34 cellular contexts compared by ENCODE assay signal in the genomic region with DNA sequence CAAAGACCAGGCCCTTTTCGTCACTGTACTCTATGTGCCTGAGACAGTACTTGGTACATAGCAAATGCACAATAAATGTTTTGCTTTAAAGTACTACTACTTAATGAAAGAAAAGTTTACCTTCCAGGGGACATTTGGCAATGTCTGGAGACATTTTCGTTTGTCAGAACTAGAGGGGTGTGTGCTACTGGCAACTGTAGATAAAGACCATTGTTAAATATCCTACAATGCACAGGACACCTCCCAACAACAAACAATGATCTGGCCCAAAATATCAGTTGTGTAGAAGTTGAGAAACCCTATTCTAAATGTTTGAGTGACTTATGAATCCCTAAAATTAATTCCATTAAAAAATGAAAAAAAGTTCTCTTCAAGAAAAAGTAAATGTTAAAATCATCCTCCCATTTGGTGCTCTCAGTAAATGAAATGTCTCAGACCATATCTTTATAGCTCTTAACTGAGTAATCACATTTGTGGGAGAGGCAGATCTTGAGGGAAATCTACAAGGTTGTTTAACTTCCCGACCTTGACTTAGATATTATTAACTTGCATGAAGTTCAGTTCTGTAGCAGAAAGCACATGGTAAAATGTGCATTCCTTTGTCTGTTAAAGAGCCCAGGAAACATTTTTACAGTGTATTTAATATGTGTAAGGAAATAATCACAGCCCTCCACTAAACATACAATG. TPM values are rescaled to one million over a fixed set of nuclear protein-coding genes. Genes with fewer than 3 reads are reported as not detected.
"Had no signal": no experiment of that assay in that cellular context is flagged by ENCODE, and none has a peak within 500 bp of the region (broad histone marks: within the 10 kb centered on the region; RNA-seq: fewer than 3 reads in every experiment).

No MANE protein-coding gene starts in this region.

- H3K9me3 ChIP-seq: ascending aorta, MG63, Peyer's patch, SJSA1, SK-N-SH had no signal

- H3K27ac ChIP-seq: ascending aorta, cardiac muscle cell, Peyer's patch, SJSA1, VCaP had no signal

- DNase-seq: activated B cell treated with CpG ODN at 0.5 μM for 24 hours; activated CD4-positive, alpha-beta memory T cell treated with anti-CD3 and anti-CD28 coated beads, Interleukin-2, amount 10 ng/mL, durations not matched to agents 7 days and 5 days; activated CD4-positive, alpha-beta T cell treated with anti-CD3 and anti-CD28 coated beads for 4 hours; activated CD4-positive, CD25-positive, alpha-beta regulatory T cell treated with anti-CD3 and anti-CD28 coated beads, Interleukin-2, amount 50 U/mL, for 72 hours; activated CD8-positive, alpha-beta memory T cell treated with anti-CD3 and anti-CD28 coated beads for 24 hours; activated CD8-positive, alpha-beta memory T cell treated with anti-CD3 and anti-CD28 coated beads, Interleukin-2, amount 10 ng/mL, durations not matched to agents 7 days and 5 days; activated CD8-positive, alpha-beta memory T cell treated with anti-CD3 and anti-CD28 coated beads, Interleukin-2, amount 50 U/mL, for 48 hours; activated effector memory CD4-positive, alpha-beta T cell treated with Interleukin-2 at 50 U/mL for 16 hours; activated naive CD4-positive, alpha-beta T cell treated with anti-CD3 and anti-CD28 coated beads, Interleukin-2, amount 10 ng/mL, durations not matched to agents 7 days and 5 days; activated T-cell treated with anti-CD3 and anti-CD28 coated beads, Interleukin-2, amount 50 U/mL, for 48 hours; amygdala; Kasumi-1; KG1; MG63; NCI-H1092; NCI-H1436 treated with DMSO at 0.1 percent for 48 hours; NCI-H1694 treated with DMSO at 0.1 percent for 48 hours; NCI-H2029; NCI-H510A; NCI-H526; NCI-H748 treated with DMSO at 0.1 percent for 48 hours; NK-92 treated with Interleukin-12 subunit alpha and Interleukin-12 subunit beta, amount 100 ng/mL, for 24 hours; PC-3; Peyer's patch; RPMI8226; SHP77 treated with DMSO at 0.1 percent for 48 hours; SK-N-SH; T-helper 1 cell; T-helper 2 cell; T-helper 9 cell had no signal

- H3K36me3 ChIP-seq: ascending aorta, cardiac muscle cell, MG63, Peyer's patch, SJSA1 had no signal

- H3K4me2 ChIP-seq: SK-N-SH had no signal

- ATAC-seq: activated CD8-positive, alpha-beta memory T cell treated with anti-CD3 and anti-CD28 coated beads, Interleukin-2, amount 10 ng/mL, durations not matched to agents 7 days and 5 days; PC-3 had no signal

- H3K4me3 ChIP-seq: ascending aorta, cardiac muscle cell, MG63, Peyer's patch, SJSA1 had no signal

- H3K27me3 ChIP-seq: ascending aorta, cardiac muscle cell, MG63, Peyer's patch, SJSA1 had no signal

- H3K4me1 ChIP-seq: ascending aorta, Peyer's patch, SJSA1 had no signal

- H3K9ac ChIP-seq: SK-N-SH had no signal

RNA-seq across cellular contexts. Expression of a gene that starts 18.5 kb away (rescaled TPM):
- total RNA-seq: activated B cell treated with CpG ODN at 0.5 μM for 24 hours, ascending aorta, cardiac muscle cell, PC-3, Peyer's patch, SJSA1 had no signal
